10 cellular contexts compared by ENCODE assay signal in genomic region chr12:51885294-51886020, GRCh38. TPM values are rescaled to one million over a fixed set of nuclear protein-coding genes. Genes with fewer than 3 reads are reported as not detected.
DNase-seq lines count a peak whose midpoint lies in the region; ATAC-seq, FAIRE-seq and TF ChIP-seq lines count a peak whose summit lies in the region.
"Not testable (repeated sequence)": the region's sequence is repeated elsewhere in the genome, so short reads cannot be mapped to it uniquely, and the experiment has no call there.
"Had no signal": no experiment of that assay in that cellular context is flagged by ENCODE, and none has a peak within 500 bp of the region (broad histone marks: within the 10 kb centered on the region; RNA-seq: fewer than 3 reads in every experiment).

No MANE protein-coding gene starts in this region.

- not testable (repeated sequence) for H4K20me1 ChIP-seq in OCI-LY3 (ENCODE audit: insufficient read depth, low read length); H1 (replicated peaks in 1 of 2; ENCODE audit: control insufficient read depth in 1 of 2, insufficient read depth in 2 of 2, low read length in 2 of 2)

- peak overlapping the region; percentile 92 for H2AFZ ChIP-seq in OCI-LY3 (ENCODE audit: low read depth, low read length)
- peak overlapping the region; percentile 60; the same call in 1 of the 2 replicates for H2AFZ ChIP-seq in H1 (ENCODE audit: low read length)

- not testable (repeated sequence) for H3K9ac ChIP-seq in OCI-LY3 (ENCODE audit: low read length); H1 (replicated peaks in 1 of 4; ENCODE audit: extremely low read depth in 1 of 4, low read depth in 3 of 4, low read length in 3 of 4)

- peak overlapping the region; percentile 37 for H3K27ac Mint-ChIP-seq in activated T-helper 1 cell treated with anti-CD3 and anti-CD28 coated beads, Interleukin-12 subunit alpha, Interleukin-12 subunit beta, Interleukin-2, Interleukin-4 antibody, amounts not matched to agents 30 ng/mL and 10 ng/mL and 1 ng/mL, durations not matched to agents 14 hours and 24 hours and 36 hours
- peak overlapping the region; percentile 70 for H3K27ac Mint-ChIP-seq in stimulated activated effector memory CD8-positive, alpha-beta T cell treated with anti-CD3 and anti-CD28 coated beads, Interleukin-12 subunit alpha, Interleukin-12 subunit beta, amount 100 ng/mL, for 72 hours

- POLR2A ChIA-PET in AG04450 (lab: Yijun Ruan, JAX) = interaction anchor here (0.7 to 0.9 kb wide), 7 partner anchors 21 to 363 kb away, joined by 3 to 7 read pairs (median 3); no protein-coding TSS in a partner anchor
- POLR2A ChIA-PET in H1 (lab: Charles Lee; ENCODE audit: partially characterized antibody) = interaction anchor here (2.1 kb wide), 1 partner anchor 21 kb away, joined by 7 read pairs; no protein-coding TSS in a partner anchor

- not testable (repeated sequence) for ATAC-seq in stimulated activated effector memory CD8-positive, alpha-beta T cell treated with anti-CD3 and anti-CD28 coated beads, Interleukin-12 subunit alpha, Interleukin-12 subunit beta, amount 100 ng/mL, for 72 hours

- H3K18ac ChIP-seq in H1 (ENCODE audit: extremely low read depth, low read length) = 0 out of 2 replicates have a peak overlapping the region, but pooled peaks have one; percentile 25

- H3K9me3 Mint-ChIP-seq in activated T-helper 1 cell treated with anti-CD3 and anti-CD28 coated beads, Interleukin-12 subunit alpha, Interleukin-12 subunit beta, Interleukin-2, Interleukin-4 antibody, amounts not matched to agents 30 ng/mL and 10 ng/mL and 1 ng/mL, durations not matched to agents 14 hours and 24 hours and 36 hours; stimulated activated effector memory CD8-positive, alpha-beta T cell treated with anti-CD3 and anti-CD28 coated beads, Interleukin-12 subunit alpha, Interleukin-12 subunit beta, amount 100 ng/mL, for 72 hours: not testable (repeated sequence)

- not testable (repeated sequence) for H3K79me2 ChIP-seq in OCI-LY3 (ENCODE audit: low read length); H1 (ENCODE audit: control insufficient read depth in 1 of 2, insufficient read depth in 2 of 2, low read length in 2 of 2)

- H3K27me3 ChIP-seq in AG04450 (ENCODE audit: control insufficient read depth, insufficient read depth, low read length); OCI-LY3 (ENCODE audit: low read depth, low read length); H1 (replicated peaks in 1 of 4; ENCODE audit: control insufficient read depth in 3 of 4, extremely low read depth in 1 of 4, insufficient read depth in 3 of 4, low read length in 3 of 4): not testable (repeated sequence)

- not testable (repeated sequence) for TF ChIP-seq RAD21 in H1 (IDR thresholded peaks at IDR 0.05 in 1 of 2, conservative IDR thresholded peaks at IDR 0.05 in 1 of 2; ENCODE audit: low read depth in 2 of 2, low read length in 2 of 2)

- not testable (repeated sequence) for H3K14ac ChIP-seq in H1 (ENCODE audit: insufficient read length)

- intact Hi-C loops in activated T-helper 1 cell treated with anti-CD3 and anti-CD28 coated beads, Interleukin-12 subunit alpha, Interleukin-12 subunit beta, Interleukin-2, Interleukin-4 antibody, amounts not matched to agents 30 ng/mL and 10 ng/mL and 1 ng/mL, durations not matched to agents 14 hours and 24 hours and 36 hours (cut with micrococcal nuclease) = not testable (repeated sequence)

- H4K91ac ChIP-seq in H1 (replicated peaks; ENCODE audit: insufficient read length, low read length) = not testable (repeated sequence)

- not testable (repeated sequence) for H2BK15ac ChIP-seq in H1 (ENCODE audit: low read length)

- not testable (repeated sequence) for H2AK5ac ChIP-seq in H1 (ENCODE audit: low read depth, low read length)

- not testable (repeated sequence) for H3K4ac ChIP-seq in H1 (replicated peaks; ENCODE audit: insufficient read length, low read depth, low read length)

- H3K23me2 ChIP-seq in H1 (ENCODE audit: low read depth, low read length) = not testable (repeated sequence)

- not testable (repeated sequence) for H3K4me3 Mint-ChIP-seq in activated T-helper 1 cell treated with anti-CD3 and anti-CD28 coated beads, Interleukin-12 subunit alpha, Interleukin-12 subunit beta, Interleukin-2, Interleukin-4 antibody, amounts not matched to agents 30 ng/mL and 10 ng/mL and 1 ng/mL, durations not matched to agents 14 hours and 24 hours and 36 hours
- peak overlapping the region; percentile 30 for H3K4me3 Mint-ChIP-seq in stimulated activated effector memory CD8-positive, alpha-beta T cell treated with anti-CD3 and anti-CD28 coated beads, Interleukin-12 subunit alpha, Interleukin-12 subunit beta, amount 100 ng/mL, for 72 hours

- H3K56ac ChIP-seq in H1 (replicated peaks; ENCODE audit: insufficient read length, low read depth, low read length) = not testable (repeated sequence)

- H4K5ac ChIP-seq in H1 (ENCODE audit: insufficient read length, low read depth, low read length) = not testable (repeated sequence)

- not testable (repeated sequence) for H4K8ac ChIP-seq in H1 (ENCODE audit: extremely low read depth, insufficient read depth, low read length)

- H3K36me3 Mint-ChIP-seq in activated T-helper 1 cell treated with anti-CD3 and anti-CD28 coated beads, Interleukin-12 subunit alpha, Interleukin-12 subunit beta, Interleukin-2, Interleukin-4 antibody, amounts not matched to agents 30 ng/mL and 10 ng/mL and 1 ng/mL, durations not matched to agents 14 hours and 24 hours and 36 hours (ENCODE audit: low read depth); stimulated activated effector memory CD8-positive, alpha-beta T cell treated with anti-CD3 and anti-CD28 coated beads, Interleukin-12 subunit alpha, Interleukin-12 subunit beta, amount 100 ng/mL, for 72 hours: not testable (repeated sequence)

- not testable (repeated sequence) for H2BK20ac ChIP-seq in H1 (ENCODE audit: low read length)

- not testable (repeated sequence) for H3K9me3 ChIP-seq in AG04450 (ENCODE audit: control insufficient read depth, insufficient read depth, low read length); OCI-LY3 (ENCODE audit: insufficient read depth, low read length); H1 (ENCODE audit: insufficient read depth in 2 of 2, low read depth in 1 of 2, low read length in 1 of 2)

- peak overlapping the region; percentile 65 for H3K27ac ChIP-seq in AG04450 (ENCODE audit: low read depth, low read length)
- not testable (repeated sequence) for H3K27ac ChIP-seq in OCI-LY3 (ENCODE audit: low read length); H1 (ENCODE audit: low read depth, low read length)

- TF ChIP-seq CTCF in AG04450 (IDR thresholded peaks at IDR 0.05; ENCODE audit: low read depth, low read length); OCI-LY3 (IDR thresholded peaks at IDR 0.05; ENCODE audit: low read depth, low read length); H1 (IDR thresholded peaks at IDR 0.05; ENCODE audit: control extremely low read depth in 1 of 3, insufficient read depth in 1 of 3, low read depth in 1 of 3, low read length in 3 of 3): not testable (repeated sequence)

- H3K4me2 ChIP-seq in OCI-LY3 (ENCODE audit: low read length); H1 (ENCODE audit: insufficient read depth in 1 of 2, low read depth in 2 of 2, low read length in 2 of 2): not testable (repeated sequence)

- H3K4me1 ChIP-seq in OCI-LY3 (ENCODE audit: low read length) = not testable (repeated sequence)
- peaks cover 0 to 12% (median 5%) of the 10 kb centered on the region in 4 experiments; a peak in 6 of 7 replicates for H3K4me1 ChIP-seq in H1 (replicated peaks in 1 of 4; ENCODE audit: control insufficient read depth in 3 of 4, insufficient read depth in 4 of 4, low read length in 3 of 4)

- not testable (repeated sequence) for H2BK5ac ChIP-seq in H1 (ENCODE audit: low read depth, low read length)

- DNase-seq in AG04450 (ENCODE audit: low read depth, low spot score); activated T-helper 1 cell treated with anti-CD3 and anti-CD28 coated beads, Interleukin-12 subunit alpha, Interleukin-12 subunit beta, Interleukin-2, Interleukin-4 antibody, amounts not matched to agents 30 ng/mL and 10 ng/mL and 1 ng/mL, durations not matched to agents 14 hours and 24 hours and 36 hours (ENCODE audit: low spot score); H1 (ENCODE audit: low read depth in 1 of 2, low spot score in 2 of 2); stimulated activated effector memory CD8-positive, alpha-beta T cell treated with anti-CD3 and anti-CD28 coated beads, Interleukin-12 subunit alpha, Interleukin-12 subunit beta, amount 100 ng/mL, for 72 hours (ENCODE audit: low spot score in 2 of 2): not testable (repeated sequence)
- peak; percentile 53 for DNase-seq in mesenteric fat pad (ENCODE audit: low spot score)

- H2BK120ac ChIP-seq in H1 (replicated peaks; ENCODE audit: low read depth, low read length) = not testable (repeated sequence)

- not testable (repeated sequence) for H3K36me3 ChIP-seq in OCI-LY3 (replicated peaks; ENCODE audit: low read depth, low read length); H1 (ENCODE audit: control insufficient read depth in 2 of 4, insufficient read depth in 4 of 4, low read length in 3 of 4)

- H3K4me1 Mint-ChIP-seq in activated T-helper 1 cell treated with anti-CD3 and anti-CD28 coated beads, Interleukin-12 subunit alpha, Interleukin-12 subunit beta, Interleukin-2, Interleukin-4 antibody, amounts not matched to agents 30 ng/mL and 10 ng/mL and 1 ng/mL, durations not matched to agents 14 hours and 24 hours and 36 hours (ENCODE audit: low read depth) = peaks cover 10% of the 10 kb centered on the region
- not testable (repeated sequence) for H3K4me1 Mint-ChIP-seq in stimulated activated effector memory CD8-positive, alpha-beta T cell treated with anti-CD3 and anti-CD28 coated beads, Interleukin-12 subunit alpha, Interleukin-12 subunit beta, amount 100 ng/mL, for 72 hours

- TF ChIP-seq POLR2A in H1 (IDR thresholded peaks at IDR 0.05; ENCODE audit: control extremely low read depth in 1 of 2, low read depth in 2 of 2, low read length in 2 of 2) = not testable (repeated sequence)

- not testable (repeated sequence) for TF ChIP-seq EP300 in H1 (IDR thresholded peaks at IDR 0.05; ENCODE audit: borderline replicate concordance in 1 of 2, low read depth in 2 of 2, low read length in 2 of 2)

- not testable (repeated sequence) for FAIRE-seq in H1 (lab: Jason Lieb, UNC)

- 95% methylated on average over 5 of the region's 10 CpGs; no CpG with 5 or more reads in 1 of the 2 experiments for WGBS in H1 (ENCODE audit: extremely low coverage in 1 of 2, insufficient coverage in 1 of 2, insufficient read length in 1 of 2, insufficient replicate concordance in 2 of 2, low coverage in 1 of 2, low lambda C conversion rate in 2 of 2, missing lambda C conversion rate in 1 of 2), 2 experiments

- H3K27me3 Mint-ChIP-seq in activated T-helper 1 cell treated with anti-CD3 and anti-CD28 coated beads, Interleukin-12 subunit alpha, Interleukin-12 subunit beta, Interleukin-2, Interleukin-4 antibody, amounts not matched to agents 30 ng/mL and 10 ng/mL and 1 ng/mL, durations not matched to agents 14 hours and 24 hours and 36 hours (ENCODE audit: insufficient read depth) = not testable (repeated sequence)

- H3K79me1 ChIP-seq in H1 (ENCODE audit: low read depth, low read length) = not testable (repeated sequence)

- H3K4me3 ChIP-seq in AG04450 (ENCODE audit: low read depth, low read length); H1 (ENCODE audit: extremely low read depth in 1 of 4, insufficient read depth in 2 of 4, low read depth in 3 of 4, low read length in 4 of 4): not testable (repeated sequence)
- H3K4me3 ChIP-seq in OCI-LY3 (ENCODE audit: low read length) = 0 out of 2 replicates have a peak overlapping the region, but pooled peaks have one; percentile 50

- H3K23ac ChIP-seq in H1 (ENCODE audit: insufficient read length) = not testable (repeated sequence)

- CTCF ChIA-PET in AG04450 (lab: Charles Lee) = interaction anchor here (0.8 to 2.5 kb wide), 8 partner anchors 9 to 140 kb away, joined by 3 to 17 read pairs (median 6); no protein-coding TSS in a partner anchor
- CTCF ChIA-PET in H1 (lab: Charles Lee; ENCODE audit: partially characterized antibody) = interaction anchor here (0.7 to 9.1 kb wide), 11 partner anchors 10 to 138 kb away, joined by 3 to 120 read pairs (median 3); a partner anchor contains a TSS

- H2BK12ac ChIP-seq in H1 (ENCODE audit: low read depth, low read length) = not testable (repeated sequence)

RNA-seq across cellular contexts. Expression of gene ANKRD33, which starts 2.4 kb away (rescaled TPM):
- not detected in 2 replicates for polyA plus RNA-seq in AG04450 (2011; rRNA removed)
- polyA minus RNA-seq in AG04450 (2011; rRNA and poly(A)+ RNA removed) = 0.09 TPM in 1 of 2 replicates, not detected in the other
- not detected in 2 replicates for total RNA-seq in activated T-helper 1 cell treated with anti-CD3 and anti-CD28 coated beads, Interleukin-12 subunit alpha, Interleukin-12 subunit beta, Interleukin-2, Interleukin-4 antibody, amounts not matched to agents 30 ng/mL and 10 ng/mL and 1 ng/mL, durations not matched to agents 14 hours and 24 hours and 36 hours
- 0.19 and 0.41 TPM in 2 replicates for total RNA-seq in H1 (2021; fragmentation: NEBNext Ultra II Directional; extraction: Animal tissue kit (Norgen Biotek cat#: 25700))
- 0.53 and 1.5 TPM in 2 replicates for polyA plus RNA-seq in H1 (2011; rRNA removed)
- 1.1 TPM for polyA plus RNA-seq in H1 (2011; cell fraction: cytosol; rRNA removed)
- 8.7 TPM for polyA plus RNA-seq in H1 (2011; cell fraction: nucleus; rRNA removed)
- 0.53 to 1.1 TPM (median 0.62 TPM) in 4 replicates for polyA plus RNA-seq in H1 (2012, experiment 1 of 2)
- 0.39 TPM for polyA plus RNA-seq in H1 (2012, experiment 2 of 2)
- 0.34 TPM for polyA plus RNA-seq in H1 (2013, experiment 1 of 2)
- 0.57 TPM for polyA plus RNA-seq in H1 (2013, experiment 2 of 2)
- 0.34 and 0.73 TPM in 2 replicates for polyA minus RNA-seq in H1 (2011; rRNA and poly(A)+ RNA removed)
- not detected for polyA minus RNA-seq in H1 (2011; cell fraction: cytosol; rRNA and poly(A)+ RNA removed)
- 3.4 TPM for polyA minus RNA-seq in H1 (2011; cell fraction: nucleus; rRNA and poly(A)+ RNA removed)
- total RNA-seq in mesenteric fat pad = not detected
- total RNA-seq: A172, body of pancreas, mucosa of gallbladder, right cardiac atrium had no signal
- polyA plus RNA-seq: right cardiac atrium had no signal

RNA-seq across cellular contexts. Expression of gene ACVRL1, which starts 21.8 kb away (rescaled TPM):
- polyA plus RNA-seq in AG04450 (2011; rRNA removed) (11.1 and 13.4 TPM in 2 replicates), H1 (2011; rRNA removed) (0.35 and 0.50 TPM in 2 replicates)
- 22.7 and 24.7 TPM in 2 replicates for polyA minus RNA-seq in AG04450 (2011; rRNA and poly(A)+ RNA removed)
- not detected in 2 replicates for total RNA-seq in activated T-helper 1 cell treated with anti-CD3 and anti-CD28 coated beads, Interleukin-12 subunit alpha, Interleukin-12 subunit beta, Interleukin-2, Interleukin-4 antibody, amounts not matched to agents 30 ng/mL and 10 ng/mL and 1 ng/mL, durations not matched to agents 14 hours and 24 hours and 36 hours
- 0.09 TPM in 1 of 2 replicates, not detected in the other for total RNA-seq in H1 (2021; fragmentation: NEBNext Ultra II Directional; extraction: Animal tissue kit (Norgen Biotek cat#: 25700))
- polyA plus RNA-seq in H1 (2011; cell fraction: cytosol; rRNA removed) = 0.54 TPM
- polyA plus RNA-seq in H1 (2011; cell fraction: nucleus; rRNA removed) = 1.2 TPM
- polyA plus RNA-seq in H1 (2012, experiment 1 of 2) = 0.59 to 0.90 TPM (median 0.84 TPM) in 4 replicates
- 0.10 TPM for polyA plus RNA-seq in H1 (2012, experiment 2 of 2)
- polyA plus RNA-seq in H1 (2013, experiment 1 of 2) = 0.39 TPM
- polyA plus RNA-seq in H1 (2013, experiment 2 of 2) = 0.24 TPM
- polyA minus RNA-seq in H1 (2011; rRNA and poly(A)+ RNA removed) = 0.39 and 0.82 TPM in 2 replicates
- polyA minus RNA-seq in H1 (2011; cell fraction: cytosol; rRNA and poly(A)+ RNA removed) = not detected
- polyA minus RNA-seq in H1 (2011; cell fraction: nucleus; rRNA and poly(A)+ RNA removed) = 1.4 TPM
- total RNA-seq in mesenteric fat pad = 85.2 TPM

RNA-seq across cellular contexts. Expression of gene FIGNL2, which starts 36.9 kb away (rescaled TPM):
- polyA plus RNA-seq in AG04450 (2011; rRNA removed) (0.22 and 0.26 TPM in 2 replicates), H1 (2011; rRNA removed) (7.1 and 10.9 TPM in 2 replicates)
- polyA minus RNA-seq in AG04450 (2011; rRNA and poly(A)+ RNA removed) = 0.74 and 1.3 TPM in 2 replicates
- total RNA-seq in activated T-helper 1 cell treated with anti-CD3 and anti-CD28 coated beads, Interleukin-12 subunit alpha, Interleukin-12 subunit beta, Interleukin-2, Interleukin-4 antibody, amounts not matched to agents 30 ng/mL and 10 ng/mL and 1 ng/mL, durations not matched to agents 14 hours and 24 hours and 36 hours = 0.15 and 0.18 TPM in 2 replicates
- total RNA-seq in H1 (2021; fragmentation: NEBNext Ultra II Directional; extraction: Animal tissue kit (Norgen Biotek cat#: 25700)) = 6.5 and 7.5 TPM in 2 replicates
- polyA plus RNA-seq in H1 (2011; cell fraction: cytosol; rRNA removed) = 6.7 TPM
- 12.7 TPM for polyA plus RNA-seq in H1 (2011; cell fraction: nucleus; rRNA removed)
- 4.7 to 5.7 TPM (median 5.2 TPM) in 4 replicates for polyA plus RNA-seq in H1 (2012, experiment 1 of 2)
- 4.7 TPM for polyA plus RNA-seq in H1 (2012, experiment 2 of 2)
- polyA plus RNA-seq in H1 (2013, experiment 1 of 2) = 2.7 TPM
- 2.2 TPM for polyA plus RNA-seq in H1 (2013, experiment 2 of 2)
- 3.0 and 6.3 TPM in 2 replicates for polyA minus RNA-seq in H1 (2011; rRNA and poly(A)+ RNA removed)
- 7.0 TPM for polyA minus RNA-seq in H1 (2011; cell fraction: cytosol; rRNA and poly(A)+ RNA removed)
- polyA minus RNA-seq in H1 (2011; cell fraction: nucleus; rRNA and poly(A)+ RNA removed) = 11.2 TPM
- total RNA-seq in mesenteric fat pad = 1.3 TPM

Comparison
In these comparisons a context has a peak if more than half of its experiments do, and no peak if none do; other contexts are left out.
1. RNA of gene ACVRL1, which starts 21.8 kb away (total RNA-seq): 85.2 TPM in mesenteric fat pad (single experiment); 0.09 TPM in H1 and not detected in activated T-helper 1 cell treated with anti-CD3 and anti-CD28 coated beads, Interleukin-12 subunit alpha, Interleukin-12 subunit beta, Interleukin-2, Interleukin-4 antibody, amounts not matched to agents 30 ng/mL and 10 ng/mL and 1 ng/mL, durations not matched to agents 14 hours and 24 hours and 36 hours; every median in the first group is over 10 times any median in the second.